Comparison of ENCODE assay signal across 8 cellular contexts in the genomic region with DNA sequence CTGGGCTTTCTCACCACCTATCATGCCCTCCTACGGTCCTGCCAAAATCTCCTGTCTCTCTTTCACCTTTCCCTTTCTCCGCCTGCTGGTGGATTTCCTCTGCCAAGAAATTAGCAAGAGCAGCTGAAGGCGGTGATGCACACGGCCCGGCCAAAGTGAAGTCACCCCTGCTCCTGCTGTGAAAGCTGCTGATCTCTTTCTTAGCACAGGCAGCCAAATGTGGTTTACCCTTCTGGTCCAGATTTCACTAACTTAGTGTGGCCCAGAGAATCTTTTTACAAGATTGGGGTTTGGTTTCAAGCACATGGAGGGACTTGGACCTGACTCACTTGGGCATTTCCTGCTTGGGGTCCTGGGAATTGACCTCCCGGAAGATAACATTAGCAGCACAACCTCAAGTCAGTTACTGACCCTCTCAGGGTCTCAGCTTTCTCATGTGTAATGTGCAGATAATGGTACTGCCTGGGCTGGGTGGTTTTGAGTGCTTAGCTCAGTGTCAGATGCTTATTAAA.
DNase-seq lines count a peak whose midpoint lies in the region; ATAC-seq and TF ChIP-seq lines count a peak whose summit lies in the region.

No MANE protein-coding gene starts in this region.

- H3K9me3 ChIP-seq in sigmoid colon = no peaks in the 10 kb centered on the region

- TF ChIP-seq CTCF in GM12872 (IDR thresholded peaks at IDR 0.05; ENCODE audit: insufficient read depth, low read depth, low read length) (peak; percentile 35), activated B cell treated with CpG ODN at 0.5 μM for 24 hours (IDR thresholded peaks at IDR 0.05) (no peak), sigmoid colon (IDR thresholded peaks at IDR 0.05) (peak in 3 of 4 experiments; percentile 24 to 52 (median 41))

- no peak for DNase-seq in activated B cell treated with CpG ODN at 0.5 μM for 24 hours
- DNase-seq in glomerular visceral epithelial cell (ENCODE audit: extremely low spot score) = peak; percentile 77
- DNase-seq in sigmoid colon = peak; percentile 92
- no peak for DNase-seq in NCI-H1105 (lab: John Stamatoyannopoulos, UW)
- no peak for DNase-seq in SKM-1 (lab: John Stamatoyannopoulos, UW; ENCODE audit: unreplicated experiment)
- DNase-seq in mesenteric fat pad (ENCODE audit: low spot score) = no peak

- H3K4me1 Mint-ChIP-seq in activated B cell treated with CpG ODN at 0.5 μM for 24 hours = peaks cover 41% of the 10 kb centered on the region

- 67 to 72% methylated on average over 6 of the region's 6 CpGs for WGBS in sigmoid colon, 2 donors

- ATAC-seq in HG02870 (IDR thresholded peaks at IDR 0.05; ENCODE audit: unreplicated experiment) (peak; percentile 62), activated B cell treated with CpG ODN at 0.5 μM for 24 hours (ENCODE audit: low read depth) (no peak)

- TF ChIP-seq EP300 in sigmoid colon (IDR thresholded peaks at IDR 0.05) = no peak

- CTCF ChIA-PET in activated B cell treated with CpG ODN at 0.5 μM for 24 hours (lab: Charles Lee) = interaction anchor here (1.7 kb wide), 1 partner anchor 21 kb away, joined by 5 read pairs; no protein-coding TSS in a partner anchor

- no peak overlapping the region for H3K4me3 Mint-ChIP-seq in activated B cell treated with CpG ODN at 0.5 μM for 24 hours

- peaks cover 28% of the 10 kb centered on the region for H3K36me3 Mint-ChIP-seq in activated B cell treated with CpG ODN at 0.5 μM for 24 hours (ENCODE audit: low read depth)

- peak overlapping the region; percentile 76 to 81 (median 80) for H3K27ac ChIP-seq in sigmoid colon

- no peaks in the 10 kb centered on the region for H3K27me3 ChIP-seq in sigmoid colon

- no peaks in the 10 kb centered on the region for H3K36me3 ChIP-seq in sigmoid colon

- no peaks in the 10 kb centered on the region for H3K27me3 Mint-ChIP-seq in activated B cell treated with CpG ODN at 0.5 μM for 24 hours

- peak overlapping the region; percentile 54 for H3K27ac Mint-ChIP-seq in activated B cell treated with CpG ODN at 0.5 μM for 24 hours

- H3K4me1 ChIP-seq in sigmoid colon = peaks cover 0 to 52% (median 50%) of the 10 kb centered on the region in 4 donors

- intact Hi-C loops in activated B cell treated with CpG ODN at 0.5 μM for 24 hours (cut with micrococcal nuclease) = loop anchor here (10.0 kb wide), 2 partner anchors 45 to 585 kb away; no protein-coding TSS in a partner anchor
- intact Hi-C loops in sigmoid colon (cut with DNase I) = loop anchor here (1.0 kb wide), 1 partner anchor 22 kb away; no protein-coding TSS in a partner anchor

- POLR2A ChIA-PET in activated B cell treated with CpG ODN at 0.5 μM for 24 hours (lab: Charles Lee) = interaction anchor here (0.5 to 1.6 kb wide), 2 partner anchors 26 to 115 kb away, joined by 3 read pairs; no protein-coding TSS in a partner anchor

- no peak overlapping the region for H3K4me3 ChIP-seq in sigmoid colon

- TF ChIP-seq POLR2A in sigmoid colon (IDR thresholded peaks at IDR 0.05) = no peak

- H3K9me3 Mint-ChIP-seq in activated B cell treated with CpG ODN at 0.5 μM for 24 hours = no peaks in the 10 kb centered on the region

Comparison
In these comparisons a context has a peak if more than half of its experiments do, and no peak if none do; other contexts are left out.
1. DNase-seq: peak in glomerular visceral epithelial cell (single experiment) and sigmoid colon (single experiment); none in activated B cell treated with CpG ODN at 0.5 μM for 24 hours (single experiment), NCI-H1105 (single experiment), SKM-1 (single experiment) and mesenteric fat pad (single experiment).